8 cellular contexts compared by ENCODE assay signal in genomic region chr7:77415474-77415821, GRCh38. TPM values are rescaled to one million over a fixed set of nuclear protein-coding genes. Genes with fewer than 3 reads are reported as not detected.
DNase-seq lines count a peak whose midpoint lies in the region; ATAC-seq and TF ChIP-seq lines count a peak whose summit lies in the region.

No MANE protein-coding gene starts in this region.

- peak; percentile 25 for ATAC-seq in GM19455 (IDR thresholded peaks at IDR 0.05; ENCODE audit: unreplicated experiment)
- peak; percentile 20 for ATAC-seq in HG03565 (IDR thresholded peaks at IDR 0.05; ENCODE audit: unreplicated experiment)
- peak; percentile 26 to 49 (median 42) for ATAC-seq in heart left ventricle
- ATAC-seq in sciatic nerve: peak; percentile 60

- no peak for TF ChIP-seq CTCF in heart left ventricle (IDR thresholded peaks at IDR 0.05)

- peak; percentile 51 for DNase-seq in Caki2 (ENCODE audit: low read depth)
- DNase-seq in activated gamma-delta T cell (lab: John Stamatoyannopoulos, UW): peak; percentile 17
- peak in 3 of 5 donors; percentile 19 to 35 (median 22) for DNase-seq in heart left ventricle
- no peak for DNase-seq in sciatic nerve (ENCODE audit: low spot score)
- DNase-seq in COLO829 (ENCODE audit: low spot score): no peak
- DNase-seq in central memory CD4-positive, alpha-beta T cell: no peak

- peak overlapping the region; percentile 77 to 97 (median 88) for H3K4me3 ChIP-seq in heart left ventricle

- no peaks in the 10 kb centered on the region for H3K27me3 ChIP-seq in heart left ventricle

- H3K27ac ChIP-seq in heart left ventricle: peak overlapping the region; percentile 63 to 92 (median 86)

- 1 to 4% (median 3%) methylated on average over 16 to 25 of the region's 25 CpGs for WGBS in heart left ventricle, 4 donors

- in situ Hi-C loops in Caki2 (cut with HindIII; ENCODE audit: low pct_unique_long_range_greater_than_20kb, low sequenced_read_pairs): no loop called here

- H3K9me3 ChIP-seq in heart left ventricle: no peaks in the 10 kb centered on the region

- H3K36me3 ChIP-seq in heart left ventricle: no peaks in the 10 kb centered on the region

- H3K4me1 ChIP-seq in heart left ventricle: peaks cover 0 to 56% (median 8%) of the 10 kb centered on the region in 12 donors

- no peak for TF ChIP-seq POLR2A in heart left ventricle (IDR thresholded peaks at IDR 0.05)

- intact Hi-C loops in heart left ventricle (cut with DNase I) (loop anchor here in 5 of 10 donors (5.0 to 10.0 kb wide), 3 partner anchors 61 to 122 kb away; partner anchors contain the start of gene PTPN12 (in 4 of the 5)), sciatic nerve (cut with DNase I) (no loop called here)

RNA-seq across cellular contexts. Expression of gene GSAP, which starts 0.7 kb away (rescaled TPM):
- 4.7 and 11.7 TPM in 2 replicates for total RNA-seq in Caki2 (2014; rRNA removed; shearing (Covaris generic); ENCODE audit: low replicate concordance)
- 10 to 100 TPM in 2 of 9 donors, 1 to 10 TPM in 7; 4.9 to 24.9 (median 6.5) TPM for total RNA-seq in heart left ventricle
- 1 to 10 TPM; 1.7 to 7.0 TPM for polyA plus RNA-seq in heart left ventricle
- total RNA-seq in sciatic nerve: 22.3 TPM

Comparison
In these comparisons a context has a peak if more than half of its experiments do, and no peak if none do; other contexts are left out.
1. DNase-seq: peak in Caki2 (single experiment), activated gamma-delta T cell (single experiment) and heart left ventricle (3 of 5); none in sciatic nerve (single experiment), COLO829 (single experiment) and central memory CD4-positive, alpha-beta T cell (single experiment).
2. Peak in every context shown above with its lines, with median percentiles within 50 percentile points of each other: ATAC-seq.